Comparison of ENCODE assay signal across 23 cellular contexts in genomic region chr21:16145052-16145451, GRCh38.
"Had no signal": no experiment of that assay in that cellular context is flagged by ENCODE, and none has a peak within 500 bp of the region (broad histone marks: within the 10 kb centered on the region; RNA-seq: fewer than 3 reads in every experiment).

No MANE protein-coding gene starts in this region.

- ATAC-seq: gastrocnemius medialis, heart right ventricle, left cardiac atrium, left lung, left ventricle myocardium superior, mucosa of descending colon had no signal

- H3K4me1 ChIP-seq: esophagus squamous epithelium, gastrocnemius medialis, heart right ventricle, left lung, lower lobe of right lung had no signal

- H3K27ac ChIP-seq: coronary artery, esophagus squamous epithelium, gastrocnemius medialis, heart right ventricle, left lung, lower lobe of right lung had no signal

- H3K36me3 ChIP-seq: esophagus squamous epithelium, gastrocnemius medialis, heart right ventricle, left lung, lower lobe of right lung had no signal

- H3K27me3 ChIP-seq: dorsolateral prefrontal cortex, esophagus squamous epithelium, gastrocnemius medialis, heart right ventricle, left lung had no signal

- FAIRE-seq: colon, endothelial cell of umbilical vein, islet of Langerhans, keratinocyte had no signal

- H3K9me3 ChIP-seq: esophagus squamous epithelium, gastrocnemius medialis, left lung, lower lobe of right lung, mucosa of descending colon had no signal

- DNase-seq: dermis blood vessel endothelial cell; dorsolateral prefrontal cortex; effector CD4-positive, alpha-beta T cell; effector memory CD4-positive, alpha-beta T cell; esophagus squamous epithelium; foreskin fibroblast; foreskin melanocyte; gastrocnemius medialis; glutamatergic neuron; heart right ventricle; hippocampal formation; left cardiac atrium; lower lobe of right lung; mesenchymal stem cell; mucosa of descending colon; naive B cell had no signal

- H3K4me3 ChIP-seq: coronary artery, dorsolateral prefrontal cortex, esophagus squamous epithelium, gastrocnemius medialis, heart right ventricle, left lung, lower lobe of right lung, mucosa of descending colon had no signal
